ENCODE assay signal across 13 cellular contexts in the genomic region with DNA sequence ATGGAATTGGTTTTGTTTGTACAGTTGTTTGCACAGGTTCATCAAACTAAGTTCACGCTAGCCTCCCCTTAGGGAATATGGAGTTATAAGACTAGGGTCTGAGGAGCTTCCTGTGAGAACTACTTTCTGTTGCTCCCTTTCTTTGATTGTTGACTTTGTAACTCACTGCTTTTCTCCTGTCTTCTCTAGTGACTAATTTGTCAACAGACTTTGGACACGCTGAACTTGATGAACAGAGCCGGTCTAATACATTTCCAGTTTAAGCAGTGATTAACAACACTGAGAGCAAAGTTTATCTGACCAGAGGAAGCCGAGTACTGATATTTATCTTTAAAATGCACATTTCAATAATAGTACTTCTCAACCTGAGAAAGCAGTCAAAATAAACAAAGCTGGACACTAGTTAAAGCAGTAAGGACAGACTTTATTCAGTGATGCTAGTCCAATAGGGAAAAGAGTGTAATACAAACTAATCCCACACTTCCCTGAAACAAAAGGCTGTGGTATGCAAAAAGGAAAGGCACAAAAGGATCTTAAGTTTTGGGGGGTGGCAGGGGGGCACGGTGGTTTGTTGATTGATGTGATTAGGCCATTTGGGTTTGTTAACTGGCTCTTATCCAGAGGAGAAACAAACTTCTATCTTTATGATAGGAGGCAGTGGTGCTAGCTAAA. TPM values are rescaled to one million over a fixed set of nuclear protein-coding genes. Genes with fewer than 3 reads are reported as not detected.
DNase-seq lines count a peak whose midpoint lies in the region; ATAC-seq and TF ChIP-seq lines count a peak whose summit lies in the region.
"Had no signal": no experiment of that assay in that cellular context is flagged by ENCODE, and none has a peak within 500 bp of the region (broad histone marks: within the 10 kb centered on the region; RNA-seq: fewer than 3 reads in every experiment).

No MANE protein-coding gene starts in this region.

- H3K18ac ChIP-seq in IMR-90 (ENCODE audit: low read depth, low read length) (no peak overlapping the region), mesendoderm (ENCODE audit: low read length) (no peak overlapping the region)

- H3K27me3 Mint-ChIP-seq in brain, result peaks cover 19% of the 10 kb centered on the region
- H3K27me3 Mint-ChIP-seq: activated CD4-positive, alpha-beta T cell treated with anti-CD3 and anti-CD28 coated beads, Interleukin-2, amount 10 ng/mL, durations not matched to agents 24 days and 14 days had no signal

- H3K4me3 Mint-ChIP-seq in brain, result peak overlapping the region in 3 of 5 experiments; percentile 29 to 94 (median 73)
- H3K4me3 Mint-ChIP-seq: activated CD4-positive, alpha-beta T cell treated with anti-CD3 and anti-CD28 coated beads, Interleukin-2, amount 10 ng/mL, durations not matched to agents 24 days and 14 days; activated T-cell treated with anti-CD3 and anti-CD28 coated beads, Interleukin-2, amount 50 U/mL, for 4 hours had no signal

- no peak overlapping the region for H2BK20ac ChIP-seq in IMR-90 (ENCODE audit: low read depth, low read length)

- ATAC-seq in IMR-90 (ENCODE audit: low read depth), result no peak
- no peak for ATAC-seq in HG03432 (IDR thresholded peaks at IDR 0.05; ENCODE audit: unreplicated experiment)
- ATAC-seq: activated T-cell treated with anti-CD3 and anti-CD28 coated beads, Interleukin-2, amount 50 U/mL, for 4 hours had no signal

- no peak overlapping the region for H4K91ac ChIP-seq in IMR-90 (ENCODE audit: insufficient read depth, low read depth, low read length)

- H3K14ac ChIP-seq in IMR-90 (replicated peaks; ENCODE audit: low read depth, low read length), result no peak overlapping the region

- BruUV-seq in IMR-90 (replicated peaks; lab: Mats Ljungman, UMichigan), result no TSS peak

- TF ChIP-seq RAD21 in IMR-90 (IDR thresholded peaks at IDR 0.05; ENCODE audit: low read length), result no peak

- H2AK5ac ChIP-seq in IMR-90 (ENCODE audit: low read depth, low read length) (no peak overlapping the region), mesendoderm (ENCODE audit: low read length) (no peak overlapping the region)

- H2BK15ac ChIP-seq in IMR-90 (ENCODE audit: low read depth, low read length) (no peak overlapping the region), mesendoderm (replicated peaks; ENCODE audit: low read depth) (no peak overlapping the region)

- peaks cover 0 to 14% (median 6%) of the 10 kb centered on the region in 5 experiments for H3K9me3 Mint-ChIP-seq in brain
- H3K9me3 Mint-ChIP-seq: activated CD4-positive, alpha-beta T cell treated with anti-CD3 and anti-CD28 coated beads, Interleukin-2, amount 10 ng/mL, durations not matched to agents 24 days and 14 days; activated T-cell treated with anti-CD3 and anti-CD28 coated beads, Interleukin-2, amount 50 U/mL, for 4 hours had no signal

- H3K23ac ChIP-seq in IMR-90 (ENCODE audit: low read depth, low read length) (no peak overlapping the region), mesendoderm (ENCODE audit: low read length) (no peak overlapping the region)

- DNase-seq in IMR-90, result no peak
- DNase-seq in mesendoderm, result no peak
- no peak for DNase-seq in NAMALWA (ENCODE audit: low spot score)
- DNase-seq in AML-193 (lab: John Stamatoyannopoulos, UW), result no peak
- DNase-seq in NCI-H446 treated with DMSO at 0.1 percent for 48 hours (lab: John Stamatoyannopoulos, UW), result no peak
- DNase-seq: activated CD4-positive, alpha-beta T cell treated with anti-CD3 and anti-CD28 coated beads, Interleukin-2, amount 10 ng/mL, durations not matched to agents 24 days and 14 days; activated T-cell treated with anti-CD3 and anti-CD28 coated beads, Interleukin-2, amount 50 U/mL, for 4 hours; adrenal gland; NCI-H524; posterior cingulate gyrus had no signal

- H2BK120ac ChIP-seq in IMR-90 (ENCODE audit: low read depth, low read length), result no peak overlapping the region
- no peak overlapping the region for H2BK120ac ChIP-seq in mesendoderm (ENCODE audit: low read depth, low read length)

- H4K8ac ChIP-seq in IMR-90 (ENCODE audit: low read depth in 2 of 2, low read length in 2 of 2) (no peak overlapping the region; a peak in 1 of 4 replicates), mesendoderm (ENCODE audit: low read depth, low read length) (peak overlapping the region; percentile 65)

- H3K9me3 ChIP-seq in IMR-90 (ENCODE audit: control insufficient read depth, insufficient read depth, low read length), result no peaks in the 10 kb centered on the region
- H3K9me3 ChIP-seq: adrenal gland had no signal

- H3K36me3 Mint-ChIP-seq in brain, result no peaks in the 10 kb centered on the region

- TF ChIP-seq CTCF in C4-2B (conservative IDR thresholded peaks at IDR 0.05) (no peak), IMR-90 (conservative IDR thresholded peaks at IDR 0.05; ENCODE audit: low read depth, low read length) (no peak), brain (conservative IDR thresholded peaks at IDR 0.05) (no peak)

- intact Hi-C loops in IMR-90 (cut with micrococcal nuclease), result loop anchor here (1.0 to 5.0 kb wide), 2 partner anchors 42 to 45 kb away; no protein-coding TSS in a partner anchor

- no peak overlapping the region for H3K4ac ChIP-seq in IMR-90 (ENCODE audit: low read depth, low read length)
- no peak overlapping the region for H3K4ac ChIP-seq in mesendoderm (ENCODE audit: low read depth, low read length)

- TF ChIP-seq POLR2A in IMR-90 (IDR thresholded peaks at IDR 0.05; ENCODE audit: low read depth, low read length), result no peak

- WGBS in IMR-90 (ENCODE audit: extremely low coverage in 2 of 2, insufficient read length in 1 of 2), 2 experiments, result 27% methylated on average over 3 of the region's 5 CpGs; no CpG with 5 or more reads in 1 of the 2 experiments
- WGBS in mesendoderm (ENCODE audit: extremely low coverage, insufficient coverage, low lambda C conversion rate), result no CpG with 5 or more reads among the region's 5 CpGs

- H2BK5ac ChIP-seq in IMR-90 (ENCODE audit: low read depth, low read length, poor library complexity, severe bottlenecking) (no peak overlapping the region), mesendoderm (ENCODE audit: low read length) (no peak overlapping the region)

- no peaks in the 10 kb centered on the region; the same call in 1 of the 2 replicates for H4K20me1 ChIP-seq in IMR-90 (ENCODE audit: insufficient read depth, low read length)

- peaks cover 4% of the 10 kb centered on the region for H3K4me1 ChIP-seq in IMR-90 (ENCODE audit: control insufficient read depth, insufficient read depth, low read length)
- H3K4me1 ChIP-seq in mesendoderm (ENCODE audit: control insufficient read depth, low read depth, low read length), result peaks cover 7% of the 10 kb centered on the region

- H2AK9ac ChIP-seq in IMR-90 (replicated peaks; ENCODE audit: low read depth, low read length, poor library complexity), result no peak overlapping the region

- H3K4me3 ChIP-seq in IMR-90 (ENCODE audit: insufficient read depth, low read depth, low read length) (no peak overlapping the region), mesendoderm (ENCODE audit: low read length) (no peak overlapping the region)
- H3K4me3 ChIP-seq: adrenal gland had no signal

- dilution Hi-C loops in IMR-90 (cut with HindIII; ENCODE audit: low sequenced_read_pairs, unreplicated experiment), result no loop called here

- H2AFZ ChIP-seq in IMR-90 (replicated peaks; ENCODE audit: low read length, poor library complexity), result no peak overlapping the region

- H3K4me1 Mint-ChIP-seq in brain, result peaks cover 45% of the 10 kb centered on the region

- no peaks in the 10 kb centered on the region; the same call in 1 of the 2 replicates for H3K9me1 ChIP-seq in IMR-90 (ENCODE audit: insufficient read depth, low read length)

- CTCF ChIA-PET in IMR-90 (lab: Yijun Ruan, JAX), result no interaction called here

- H4K5ac ChIP-seq in IMR-90 (ENCODE audit: low read depth, low read length) (peak overlapping the region; percentile 7; the same call in 1 of the 2 replicates), mesendoderm (ENCODE audit: low read length) (no peak overlapping the region)

- H3K9ac ChIP-seq in IMR-90 (ENCODE audit: low read depth, low read length) (no peak overlapping the region), mesendoderm (ENCODE audit: low read length) (no peak overlapping the region)

- H3K27ac ChIP-seq in C4-2B (peak overlapping the region; percentile 66; the same call in 1 of the 2 replicates), IMR-90 (ENCODE audit: insufficient read depth, low read length) (no peak overlapping the region), mesendoderm (ENCODE audit: low read depth, low read length) (no peak overlapping the region)
- H3K27ac ChIP-seq: adrenal gland had no signal

- in situ Hi-C loops in IMR-90 (cut with MboI; ENCODE audit: low sequenced_read_pairs), result no loop called here

- H3K27ac Mint-ChIP-seq in brain, result peak overlapping the region in 1 of 5 experiments; percentile 87
- H3K27ac Mint-ChIP-seq: activated CD4-positive, alpha-beta T cell treated with anti-CD3 and anti-CD28 coated beads, Interleukin-2, amount 10 ng/mL, durations not matched to agents 24 days and 14 days had no signal

- H3K79me1 ChIP-seq in IMR-90 (ENCODE audit: low read depth in 1 of 2, low read length in 2 of 2) (peaks cover 11 to 27% of the 10 kb centered on the region in 2 experiments; a peak in 2 of 4 replicates), mesendoderm (ENCODE audit: low read length) (peaks cover 3% of the 10 kb centered on the region)

- H3K56ac ChIP-seq in IMR-90 (ENCODE audit: extremely low read depth, insufficient read depth, low read length) (no peak overlapping the region), mesendoderm (ENCODE audit: low read length) (no peak overlapping the region)

- peaks cover 12% of the 10 kb centered on the region for H3K79me2 ChIP-seq in mesendoderm (ENCODE audit: control insufficient read depth, insufficient read depth, low read length)

- H3K4me2 ChIP-seq in IMR-90 (ENCODE audit: low read depth, low read length), result peak overlapping the region; percentile 29; the same call in 1 of the 2 replicates
- no peak overlapping the region for H3K4me2 ChIP-seq in mesendoderm (ENCODE audit: low read length)

- POLR2A ChIA-PET in IMR-90 (lab: Charles Lee; ENCODE audit: unreplicated experiment), result no interaction called here

- no peaks in the 10 kb centered on the region for H3K36me3 ChIP-seq in IMR-90 (ENCODE audit: control insufficient read depth, insufficient read depth, low read length)
- H3K36me3 ChIP-seq in mesendoderm (ENCODE audit: control insufficient read depth, insufficient read depth, low read length), result no peaks in the 10 kb centered on the region
- H3K36me3 ChIP-seq: adrenal gland had no signal

- H3K27me3 ChIP-seq in IMR-90 (ENCODE audit: control insufficient read depth, insufficient read depth, low read length) (no peaks in the 10 kb centered on the region), mesendoderm (ENCODE audit: insufficient read depth, low read length, poor library complexity) (no peaks in the 10 kb centered on the region)
- H3K27me3 ChIP-seq: adrenal gland had no signal

RNA-seq across cellular contexts. Expression of a gene that starts 2.7 kb away (rescaled TPM):
- 10.0 and 14.2 TPM in 2 replicates for total RNA-seq in IMR-90 (2012; rRNA removed)
- polyA plus RNA-seq in IMR-90 (2012; rRNA removed) (19.3 and 23.5 TPM in 2 replicates), brain (ENCODE audit: insufficient read depth, low read depth, low replicate concordance) (24.9 TPM)
- polyA plus RNA-seq in IMR-90 (2012; cell fraction: cytosol; rRNA removed), result 16.4 and 19.1 TPM in 2 replicates
- polyA plus RNA-seq in IMR-90 (2012; cell fraction: nucleus; rRNA removed; ENCODE audit: low replicate concordance), result 9.4 and 18.5 TPM in 2 replicates
- 24.6 TPM for polyA plus RNA-seq in mesendoderm (2013, experiment 1 of 2)
- 24.0 TPM for polyA plus RNA-seq in mesendoderm (2013, experiment 2 of 2)

RNA-seq across cellular contexts. Expression of a gene that starts 28.7 kb away (rescaled TPM):
- total RNA-seq in IMR-90 (2012; rRNA removed), result 11.3 and 28.6 TPM in 2 replicates
- polyA plus RNA-seq in IMR-90 (2012; rRNA removed) (8.4 and 12.0 TPM in 2 replicates), brain (ENCODE audit: insufficient read depth, low read depth, low replicate concordance) (39.5 TPM)
- polyA plus RNA-seq in IMR-90 (2012; cell fraction: cytosol; rRNA removed), result 1.6 and 1.7 TPM in 2 replicates
- polyA plus RNA-seq in IMR-90 (2012; cell fraction: nucleus; rRNA removed; ENCODE audit: low replicate concordance), result 0.26 and 4.4 TPM in 2 replicates
- 6.6 TPM for polyA plus RNA-seq in mesendoderm (2013, experiment 1 of 2)
- 6.2 TPM for polyA plus RNA-seq in mesendoderm (2013, experiment 2 of 2)
